ENCODE assay signal across 1 cellular context in genomic region chr6:39224058-39224457, GRCh38.
TF ChIP-seq lines count a peak whose summit lies in the region.

No MANE protein-coding gene starts in this region.

TF ChIP-seq in GM12878, 131 proteins besides CTCF, POLR2A, EP300 and RAD21:
- TF ChIP-seq HDGF (IDR thresholded peaks at IDR 0.05) (no peak), MYB (IDR thresholded peaks at IDR 0.05; ENCODE audit: borderline replicate concordance, low read depth, low read length) (no peak), POLR2AphosphoS5 (IDR thresholded peaks at IDR 0.05; ENCODE audit: low read length) (no peak), JUNB (IDR thresholded peaks at IDR 0.05) (no peak), NR2C1 (IDR thresholded peaks at IDR 0.05) (no peak), SIN3A (IDR thresholded peaks at IDR 0.05; ENCODE audit: low read depth, low read length) (no peak), ZSCAN29 (IDR thresholded peaks at IDR 0.05) (no peak), NFYA (IDR thresholded peaks at IDR 0.05; ENCODE audit: borderline replicate concordance, low read depth, low read length) (no peak), ZNF24 (IDR thresholded peaks at IDR 0.05) (no peak), NR2F1 (conservative IDR thresholded peaks at IDR 0.05) (no peak)
TF ChIP-seq in GM12878: peak in this region for 0.
